ENCODE assay signal across 1 cellular context in genomic region chr1:209655832-209656231, GRCh38.
TF ChIP-seq lines count a peak whose summit lies in the region.

No MANE protein-coding gene starts in this region.

TF ChIP-seq in IMR-90, 13 proteins besides CTCF, POLR2A, EP300 and RAD21:
- no peak for TF ChIP-seq FOS (IDR thresholded peaks at IDR 0.05; ENCODE audit: low read depth, low read length)
- TF ChIP-seq CHD1 (IDR thresholded peaks at IDR 0.05; ENCODE audit: low read depth, low read length), result no peak
- no peak for TF ChIP-seq NFE2L2 (IDR thresholded peaks at IDR 0.05; ENCODE audit: low read depth, low read length)
- no peak for TF ChIP-seq RCOR1 (IDR thresholded peaks at IDR 0.05; ENCODE audit: insufficient replicate concordance, low read length)
- TF ChIP-seq MAFK (IDR thresholded peaks at IDR 0.05; ENCODE audit: low read depth, low read length), result no peak
- no peak for TF ChIP-seq MAZ (IDR thresholded peaks at IDR 0.05; ENCODE audit: borderline replicate concordance, low read depth, low read length)
- no peak for TF ChIP-seq BHLHE40 (IDR thresholded peaks at IDR 0.05; ENCODE audit: low read depth, low read length)
- TF ChIP-seq SMC3 (IDR thresholded peaks at IDR 0.05; ENCODE audit: low read depth, low read length), result no peak
- no peak for TF ChIP-seq MXI1 (IDR thresholded peaks at IDR 0.05; ENCODE audit: borderline replicate concordance, low read depth, low read length)
- TF ChIP-seq RFX5 (IDR thresholded peaks at IDR 0.05; ENCODE audit: low read depth, low read length), result no peak
- no peak for TF ChIP-seq CEBPB (IDR thresholded peaks at IDR 0.05; ENCODE audit: low read depth, low read length)
- TF ChIP-seq USF2 (IDR thresholded peaks at IDR 0.05; ENCODE audit: low read depth, low read length), result no peak
- TF ChIP-seq ELK1 (IDR thresholded peaks at IDR 0.05; ENCODE audit: borderline replicate concordance, low read depth, low read length), result no peak
